ENCODE assay signal across 14 cellular contexts in genomic region chr14:67666733-67667132, GRCh38. TPM values are rescaled to one million over a fixed set of nuclear protein-coding genes. Genes with fewer than 3 reads are reported as not detected.
DNase-seq lines count a peak whose midpoint lies in the region; ATAC-seq, FAIRE-seq and TF ChIP-seq lines count a peak whose summit lies in the region.
"Had no signal": no experiment of that assay in that cellular context is flagged by ENCODE, and none has a peak within 500 bp of the region (broad histone marks: within the 10 kb centered on the region; RNA-seq: fewer than 3 reads in every experiment).

No MANE protein-coding gene starts in this region.

- no peak for TF ChIP-seq POLR2A in GM12878 (IDR thresholded peaks at IDR 0.05; ENCODE audit: low read depth, low read length)

- H3K4me2 ChIP-seq in GM12878 (ENCODE audit: control insufficient read depth, insufficient read depth) = no peak overlapping the region
- H3K4me2 ChIP-seq: KMS-11 had no signal

- peaks cover 46% of the 10 kb centered on the region for H3K4me1 Mint-ChIP-seq in activated CD4-positive, alpha-beta T cell treated with anti-CD3 and anti-CD28 coated beads for 36 hours
- H3K4me1 Mint-ChIP-seq in HFFc6 (ENCODE audit: low read depth) (peaks cover 21% of the 10 kb centered on the region), osteocyte (ENCODE audit: unreplicated experiment) (peaks cover 8% of the 10 kb centered on the region)

- no peak overlapping the region for H2AFZ ChIP-seq in GM12878 (ENCODE audit: control insufficient read depth, low read depth, low read length)

- H4K20me1 ChIP-seq in GM12878 (ENCODE audit: control insufficient read depth, insufficient read depth) = no peaks in the 10 kb centered on the region

- H3K27ac ChIP-seq in GM12878 (ENCODE audit: control insufficient read depth, insufficient read depth) (no peak overlapping the region), left lung (peak overlapping the region in 1 of 2 donors; percentile 13)
- H3K27ac ChIP-seq: adrenal gland, KMS-11, lower lobe of right lung, tibial artery had no signal

- RAD21 ChIA-PET in GM12878 (lab: Charles Lee; ENCODE audit: unreplicated experiment) = interaction anchor here (0.7 to 6.7 kb wide), 22 partner anchors 11 to 309 kb away, joined by 3 to 144 read pairs (median 6); partner anchors contain the start of genes ARG2, PIGH, RDH11 and RDH12

- H3K9me3 ChIP-seq in GM12878 (replicated peaks; ENCODE audit: control insufficient read depth, insufficient read depth, low read length) (no peaks in the 10 kb centered on the region), left lung (no peaks in the 10 kb centered on the region)
- H3K9me3 ChIP-seq: adrenal gland, lower lobe of right lung, tibial artery had no signal

- ATAC-seq in activated CD4-positive, alpha-beta T cell treated with anti-CD3 and anti-CD28 coated beads for 36 hours = peak; percentile 23
- ATAC-seq in GM12878 = peak; percentile 26
- no peak for ATAC-seq in left lung

- TF ChIP-seq EP300 in GM12878 (IDR thresholded peaks at IDR 0.05; ENCODE audit: borderline replicate concordance in 1 of 2, control insufficient read depth in 1 of 2, low read depth in 2 of 2, low read length in 2 of 2) = no peak

- in situ Hi-C loops in GM12878 (cut with MboI) = loop anchor here (5.0 kb wide), 1 partner anchor 84 kb away; no protein-coding TSS in a partner anchor

- H3K27ac Mint-ChIP-seq in activated CD4-positive, alpha-beta T cell treated with anti-CD3 and anti-CD28 coated beads for 36 hours = peak overlapping the region; percentile 68
- H3K27ac Mint-ChIP-seq in HFFc6 (peak overlapping the region; percentile 86), osteocyte (ENCODE audit: unreplicated experiment) (peak overlapping the region; percentile 79)

- SMC1A ChIA-PET in GM12878 (lab: Charles Lee; ENCODE audit: uncharacterized antibody, unreplicated experiment) = interaction anchor here (0.7 to 9.1 kb wide), 25 partner anchors 8 to 240 kb away, joined by 3 to 151 read pairs (median 5); partner anchors contain the start of genes ARG2, PIGH, RDH11 and RDH12

- TF ChIP-seq CTCF in HFFc6 (IDR thresholded peaks at IDR 0.05) (no peak), GM12878 (IDR thresholded peaks at IDR 0.05 in 2 of 3, conservative IDR thresholded peaks at IDR 0.05 in 1 of 3; ENCODE audit: control insufficient read depth in 2 of 3, extremely low read depth in 1 of 3, insufficient read depth in 1 of 3, low read depth in 3 of 3, low read length in 3 of 3) (no peak), osteocyte (IDR thresholded peaks at IDR 0.05) (no peak), left lung (IDR thresholded peaks at IDR 0.05) (no peak)

- FAIRE-seq in GM12878 (lab: Jason Lieb, UNC) = no peak
- FAIRE-seq: colon had no signal

- no peak overlapping the region for H3K4me3 Mint-ChIP-seq in activated CD4-positive, alpha-beta T cell treated with anti-CD3 and anti-CD28 coated beads for 36 hours
- no peak overlapping the region for H3K4me3 Mint-ChIP-seq in HFFc6
- no peak overlapping the region for H3K4me3 Mint-ChIP-seq in osteocyte (ENCODE audit: unreplicated experiment)

- peaks cover 33% of the 10 kb centered on the region for H3K79me2 ChIP-seq in GM12878 (ENCODE audit: control insufficient read depth, insufficient read depth, low read length)

- POLR2A ChIA-PET in activated CD4-positive, alpha-beta T cell treated with anti-CD3 and anti-CD28 coated beads for 36 hours (lab: Charles Lee) = interaction anchor here (0.6 to 0.7 kb wide), 2 partner anchors 29 to 48 kb away, joined by 3 read pairs; partner anchors contain the start of gene RDH11
- POLR2A ChIA-PET in GM12878 (lab: Charles Lee) = interaction anchor here (0.6 to 2.1 kb wide), 4 partner anchors 21 to 82 kb away, joined by 3 to 14 read pairs (median 8); partner anchors contain the start of gene RDH11

- CTCF ChIA-PET in activated CD4-positive, alpha-beta T cell treated with anti-CD3 and anti-CD28 coated beads for 36 hours (lab: Charles Lee) = interaction anchor here (0.6 to 8.8 kb wide), 24 partner anchors 9 to 303 kb away, joined by 3 to 65 read pairs (median 6); partner anchors contain the start of genes ARG2 and PIGH
- CTCF ChIA-PET in GM12878 (lab: Yijun Ruan, JAX) = interaction anchor here (0.7 to 15.6 kb wide), 33 partner anchors 8 to 1149 kb away, joined by 3 to 223 read pairs (median 7); partner anchors contain the start of genes ARG2, PIGH, RDH11 and RDH12

- peaks cover 17% of the 10 kb centered on the region for H3K4me1 ChIP-seq in GM12878 (ENCODE audit: control insufficient read depth, insufficient read depth, low read length)
- H3K4me1 ChIP-seq in left lung = peaks cover 0 to 33% of the 10 kb centered on the region in 2 donors
- H3K4me1 ChIP-seq: lower lobe of right lung had no signal

- peaks cover 7% of the 10 kb centered on the region for H3K36me3 Mint-ChIP-seq in activated CD4-positive, alpha-beta T cell treated with anti-CD3 and anti-CD28 coated beads for 36 hours (ENCODE audit: low read depth)
- H3K36me3 Mint-ChIP-seq in HFFc6 (ENCODE audit: low read depth) (no peaks in the 10 kb centered on the region), osteocyte (ENCODE audit: unreplicated experiment) (peaks cover 5% of the 10 kb centered on the region)

- H3K36me3 ChIP-seq in GM12878 (ENCODE audit: control insufficient read depth in 2 of 2, insufficient read depth in 2 of 2, low read length in 1 of 2) (no peaks in the 10 kb centered on the region; a peak in 3 of 4 replicates), left lung (peaks cover 0 to 8% of the 10 kb centered on the region in 2 donors)
- H3K36me3 ChIP-seq: adrenal gland, tibial artery had no signal

- H3K4me3 ChIP-seq in GM12878 (no peak overlapping the region), left lung (no peak overlapping the region)
- H3K4me3 ChIP-seq: adrenal gland, lower lobe of right lung, tibial artery had no signal

- no peak overlapping the region for H3K9ac ChIP-seq in GM12878 (ENCODE audit: control insufficient read depth, insufficient read depth, low read length)
- H3K9ac ChIP-seq: KMS-11 had no signal

- no peaks in the 10 kb centered on the region for H3K9me3 Mint-ChIP-seq in activated CD4-positive, alpha-beta T cell treated with anti-CD3 and anti-CD28 coated beads for 36 hours (ENCODE audit: low read depth)
- H3K9me3 Mint-ChIP-seq in HFFc6 (no peaks in the 10 kb centered on the region), osteocyte (ENCODE audit: unreplicated experiment) (no peaks in the 10 kb centered on the region)

- no peak for DNase-seq in activated CD4-positive, alpha-beta T cell treated with anti-CD3 and anti-CD28 coated beads for 36 hours
- no peak for DNase-seq in activated CD4-positive, alpha-beta T cell treated with anti-CD3 and anti-CD28 coated beads, Interleukin-2, amount 50 U/mL, for 4 hours
- DNase-seq in HFFc6 = no peak
- no peak for DNase-seq in GM12878 (ENCODE audit: low read depth, low spot score)
- peak; percentile 49 for DNase-seq in osteocyte (ENCODE audit: extremely low spot score, unreplicated experiment)
- DNase-seq in HCEC 1CT = no peak
- no peak for DNase-seq in stimulated activated CD4-positive, alpha-beta T cell treated with anti-CD3 and anti-CD28 coated beads, Interleukin-2, amount 100 ng/mL, for 24 hours
- DNase-seq in left lung = no peak
- DNase-seq: DMS153, lower lobe of right lung, tibial artery had no signal

- BruUV-seq in GM12878 (replicated peaks; lab: Mats Ljungman, UMichigan) = no TSS peak

- H3K27me3 Mint-ChIP-seq in activated CD4-positive, alpha-beta T cell treated with anti-CD3 and anti-CD28 coated beads for 36 hours = no peaks in the 10 kb centered on the region
- H3K27me3 Mint-ChIP-seq in HFFc6 (ENCODE audit: insufficient read depth) (no peaks in the 10 kb centered on the region), osteocyte (ENCODE audit: unreplicated experiment) (no peaks in the 10 kb centered on the region)

- TF ChIP-seq RAD21 in GM12878 (IDR thresholded peaks at IDR 0.05; ENCODE audit: insufficient read depth, low read depth, low read length) = no peak

- intact Hi-C loops in activated CD4-positive, alpha-beta T cell treated with anti-CD3 and anti-CD28 coated beads for 36 hours (cut with DNase I, micrococcal nuclease) = loop anchor here (1.0 to 10.0 kb wide), 10 partner anchors 36 to 239 kb away; partner anchors contain the start of genes PIGH (in 2 of the 2), ARG2 (in 1 of the 2) and RDH12 (in 1 of the 2)
- intact Hi-C loops in GM12878 (cut with micrococcal nuclease; ENCODE audit: unreplicated experiment) = loop anchor here (1.0 to 2.0 kb wide), 4 partner anchors 38 to 240 kb away; no protein-coding TSS in a partner anchor
- intact Hi-C loops in left lung (cut with DNase I) = no loop called here

- no peaks in the 10 kb centered on the region for H3K27me3 ChIP-seq in GM12878 (replicated peaks in 1 of 2; ENCODE audit: control insufficient read depth in 2 of 2, insufficient read depth in 2 of 2, low read length in 1 of 2)
- H3K27me3 ChIP-seq in left lung = no peaks in the 10 kb centered on the region
- H3K27me3 ChIP-seq: adrenal gland, tibial artery had no signal

RNA-seq across cellular contexts. Expression of gene VTI1B, which starts 7.7 kb away (rescaled TPM):
- total RNA-seq in activated CD4-positive, alpha-beta T cell treated with anti-CD3 and anti-CD28 coated beads for 36 hours = 10 to 100 TPM; 42.0 to 58.3 TPM
- 100 to 1,000 TPM; 154 to 178 (median 156) TPM for total RNA-seq in HFFc6 (2021; fragmentation: NEBNext Ultra II Directional; extraction: Animal tissue kit (Norgen Biotek cat#: 25700))
- total RNA-seq in GM12878 (2013; cell fraction: nucleolus; rRNA removed) = 37.1 and 40.8 TPM in 2 replicates
- 28.2 and 32.0 TPM in 2 replicates for total RNA-seq in GM12878 (2014; rRNA removed)
- 46.7 and 49.8 TPM in 2 replicates for total RNA-seq in GM12878 (2014; rRNA removed; fragmentation: Illumina TruSeq; extraction: Trizol)
- 65.5 and 68.1 TPM in 2 replicates for total RNA-seq in GM12878 (2021)
- 44.8 TPM for polyA plus RNA-seq in GM12878 (2011; ENCODE audit: low read depth)
- 89.6 and 108 TPM in 2 replicates for polyA plus RNA-seq in GM12878 (2011; rRNA removed)
- 31.8 and 39.7 TPM in 2 replicates for polyA plus RNA-seq in GM12878 (2011; cell fraction: cytosol; rRNA removed)
- 22.5 and 33.3 TPM in 2 replicates for polyA plus RNA-seq in GM12878 (2011; cell fraction: nucleus; rRNA removed)
- polyA plus RNA-seq in GM12878 (2012) = 52.2 and 56.4 TPM in 2 replicates
- 51.2 and 55.0 TPM in 2 replicates for polyA plus RNA-seq in GM12878 (2014; fragmentation: Illumina TruSeq; extraction: Trizol)
- 10 to 100 TPM; 15.0 to 43.8 TPM for polyA plus RNA-seq in GM12878 (2014; fragmentation: Nextera tagmentation; extraction: Ambion mirVana)
- polyA plus RNA-seq in GM12878 (2014; rRNA removed) = 34.8 and 44.9 TPM in 2 replicates
- 100 to 1,000 TPM in 1 of 2 experiments, 10 to 100 TPM in 1; 93.0 to 117 TPM for polyA plus RNA-seq in GM12878 (2016; fragmentation: Nextera tagmentation; extraction: Ambion mirVana)
- polyA minus RNA-seq in GM12878 (2011; rRNA and poly(A)+ RNA removed) = 39.6 and 47.1 TPM in 2 replicates
- polyA minus RNA-seq in GM12878 (2011; cell fraction: cytosol; rRNA and poly(A)+ RNA removed) = 15.6 and 18.0 TPM in 2 replicates
- polyA minus RNA-seq in GM12878 (2011; cell fraction: nucleus; rRNA and poly(A)+ RNA removed) = 17.3 and 25.0 TPM in 2 replicates
- 89.3 and 104 TPM in 2 replicates for total RNA-seq in osteocyte
- 100 to 1,000 TPM in 1 of 2 donors, 10 to 100 TPM in 1; 97.6 to 123 TPM for total RNA-seq in left lung

RNA-seq across cellular contexts. Expression of gene RDH11, which starts 28.8 kb away (rescaled TPM):
- 10 to 100 TPM; 72.0 to 75.6 TPM for total RNA-seq in activated CD4-positive, alpha-beta T cell treated with anti-CD3 and anti-CD28 coated beads for 36 hours
- total RNA-seq in HFFc6 (2021; fragmentation: NEBNext Ultra II Directional; extraction: Animal tissue kit (Norgen Biotek cat#: 25700)) = 10 to 100 TPM; 46.1 to 51.9 (median 49.6) TPM
- total RNA-seq in GM12878 (2013; cell fraction: nucleolus; rRNA removed) = 113 and 121 TPM in 2 replicates
- 69.6 and 84.5 TPM in 2 replicates for total RNA-seq in GM12878 (2014; rRNA removed)
- total RNA-seq in GM12878 (2014; rRNA removed; fragmentation: Illumina TruSeq; extraction: Trizol) = 81.0 and 85.0 TPM in 2 replicates
- total RNA-seq in GM12878 (2021) = 49.7 and 60.2 TPM in 2 replicates
- 28.1 TPM for polyA plus RNA-seq in GM12878 (2011; ENCODE audit: low read depth)
- polyA plus RNA-seq in GM12878 (2011; rRNA removed) = 161 and 166 TPM in 2 replicates
- 103 and 106 TPM in 2 replicates for polyA plus RNA-seq in GM12878 (2011; cell fraction: cytosol; rRNA removed)
- polyA plus RNA-seq in GM12878 (2011; cell fraction: nucleus; rRNA removed) = 99.0 and 128 TPM in 2 replicates
- 38.7 and 43.7 TPM in 2 replicates for polyA plus RNA-seq in GM12878 (2012)
- polyA plus RNA-seq in GM12878 (2014; fragmentation: Illumina TruSeq; extraction: Trizol) = 78.3 and 96.2 TPM in 2 replicates
- polyA plus RNA-seq in GM12878 (2014; fragmentation: Nextera tagmentation; extraction: Ambion mirVana) = 10 to 100 TPM; 76.2 to 88.7 TPM
- 66.9 and 83.4 TPM in 2 replicates for polyA plus RNA-seq in GM12878 (2014; rRNA removed)
- polyA plus RNA-seq in GM12878 (2016; fragmentation: Nextera tagmentation; extraction: Ambion mirVana) = 10 to 100 TPM; 55.6 to 56.1 TPM
- 133 and 164 TPM in 2 replicates for polyA minus RNA-seq in GM12878 (2011; rRNA and poly(A)+ RNA removed)
- 49.3 and 50.5 TPM in 2 replicates for polyA minus RNA-seq in GM12878 (2011; cell fraction: cytosol; rRNA and poly(A)+ RNA removed)
- 43.9 and 56.9 TPM in 2 replicates for polyA minus RNA-seq in GM12878 (2011; cell fraction: nucleus; rRNA and poly(A)+ RNA removed)
- 54.1 and 55.2 TPM in 2 replicates for total RNA-seq in osteocyte
- 10 to 100 TPM; 69.0 to 97.1 TPM for total RNA-seq in left lung

RNA-seq across cellular contexts. Expression of gene RDH12, which starts 35.0 kb away (rescaled TPM):
- not detected for total RNA-seq in activated CD4-positive, alpha-beta T cell treated with anti-CD3 and anti-CD28 coated beads for 36 hours
- total RNA-seq in HFFc6 (2021; fragmentation: NEBNext Ultra II Directional; extraction: Animal tissue kit (Norgen Biotek cat#: 25700)) = not detected
- total RNA-seq in GM12878 (2013; cell fraction: nucleolus; rRNA removed) = not detected in 2 replicates
- not detected in 2 replicates for total RNA-seq in GM12878 (2014; rRNA removed)
- not detected in 2 replicates for total RNA-seq in GM12878 (2014; rRNA removed; fragmentation: Illumina TruSeq; extraction: Trizol)
- total RNA-seq in GM12878 (2021) = not detected in 2 replicates
- not detected for polyA plus RNA-seq in GM12878 (2011; ENCODE audit: low read depth)
- not detected in 2 replicates for polyA plus RNA-seq in GM12878 (2011; rRNA removed)
- not detected in 2 replicates for polyA plus RNA-seq in GM12878 (2011; cell fraction: cytosol; rRNA removed)
- not detected in 2 replicates for polyA plus RNA-seq in GM12878 (2011; cell fraction: nucleus; rRNA removed)
- polyA plus RNA-seq in GM12878 (2012) = 0.07 and 0.50 TPM in 2 replicates
- not detected in 2 replicates for polyA plus RNA-seq in GM12878 (2014; fragmentation: Illumina TruSeq; extraction: Trizol)
- polyA plus RNA-seq in GM12878 (2014; fragmentation: Nextera tagmentation; extraction: Ambion mirVana) = not detected
- not detected in 2 replicates for polyA plus RNA-seq in GM12878 (2014; rRNA removed)
- polyA plus RNA-seq in GM12878 (2016; fragmentation: Nextera tagmentation; extraction: Ambion mirVana) = not detected
- polyA minus RNA-seq in GM12878 (2011; rRNA and poly(A)+ RNA removed) = not detected in 2 replicates
- not detected in 2 replicates for polyA minus RNA-seq in GM12878 (2011; cell fraction: cytosol; rRNA and poly(A)+ RNA removed)
- polyA minus RNA-seq in GM12878 (2011; cell fraction: nucleus; rRNA and poly(A)+ RNA removed) = not detected in 2 replicates
- total RNA-seq in osteocyte = not detected in 2 replicates
- total RNA-seq in left lung = under 1 TPM; 0.12 to 0.16 TPM

RNA-seq across cellular contexts. Expression of gene ARG2, which starts 47.0 kb away (rescaled TPM):
- total RNA-seq in activated CD4-positive, alpha-beta T cell treated with anti-CD3 and anti-CD28 coated beads for 36 hours = 10 to 100 TPM; 11.9 TPM
- total RNA-seq in HFFc6 (2021; fragmentation: NEBNext Ultra II Directional; extraction: Animal tissue kit (Norgen Biotek cat#: 25700)) = 1 to 10 TPM; 1.4 to 2.2 (median 1.9) TPM
- total RNA-seq in GM12878 (2013; cell fraction: nucleolus; rRNA removed) = 2.2 and 3.0 TPM in 2 replicates
- total RNA-seq in GM12878 (2014; rRNA removed) = 0.96 and 2.1 TPM in 2 replicates
- total RNA-seq in GM12878 (2014; rRNA removed; fragmentation: Illumina TruSeq; extraction: Trizol) = 0.81 and 0.88 TPM in 2 replicates
- 0.85 and 0.93 TPM in 2 replicates for total RNA-seq in GM12878 (2021)
- 1.4 TPM for polyA plus RNA-seq in GM12878 (2011; ENCODE audit: low read depth)
- polyA plus RNA-seq in GM12878 (2011; rRNA removed) = 7.8 and 8.9 TPM in 2 replicates
- polyA plus RNA-seq in GM12878 (2011; cell fraction: cytosol; rRNA removed) = 5.3 and 6.3 TPM in 2 replicates
- 2.0 and 7.1 TPM in 2 replicates for polyA plus RNA-seq in GM12878 (2011; cell fraction: nucleus; rRNA removed)
- 1.4 and 2.4 TPM in 2 replicates for polyA plus RNA-seq in GM12878 (2012)
- polyA plus RNA-seq in GM12878 (2014; fragmentation: Illumina TruSeq; extraction: Trizol) = 1.5 and 1.6 TPM in 2 replicates
- 1 to 10 TPM; 2.1 to 3.2 TPM for polyA plus RNA-seq in GM12878 (2014; fragmentation: Nextera tagmentation; extraction: Ambion mirVana)
- polyA plus RNA-seq in GM12878 (2014; rRNA removed) = 0.74 and 1.8 TPM in 2 replicates
- polyA plus RNA-seq in GM12878 (2016; fragmentation: Nextera tagmentation; extraction: Ambion mirVana) = 1 to 10 TPM in 1 of 2 experiments, under 1 TPM in 1; 0.48 to 1.2 TPM
- 4.7 and 5.3 TPM in 2 replicates for polyA minus RNA-seq in GM12878 (2011; rRNA and poly(A)+ RNA removed)
- 1.4 and 2.5 TPM in 2 replicates for polyA minus RNA-seq in GM12878 (2011; cell fraction: cytosol; rRNA and poly(A)+ RNA removed)
- 1.8 and 1.9 TPM in 2 replicates for polyA minus RNA-seq in GM12878 (2011; cell fraction: nucleus; rRNA and poly(A)+ RNA removed)
- total RNA-seq in osteocyte = 3.2 and 4.2 TPM in 2 replicates
- total RNA-seq in left lung = 10 to 100 TPM in 1 of 2 donors, 1 to 10 TPM in 1; 6.0 to 14.8 TPM

Comparison
In these comparisons a context has a peak if more than half of its experiments do, and no peak if none do; other contexts are left out.
1. intact Hi-C loops: an anchor here in activated CD4-positive, alpha-beta T cell treated with anti-CD3 and anti-CD28 coated beads for 36 hours (1.0 to 10.0 kb wide) and GM12878 (1.0 to 2.0 kb wide); none called in left lung.